Comparison of ENCODE assay signal across 13 cellular contexts in genomic region chr22:35821654-35822053, GRCh38.
"Had no signal": no experiment of that assay in that cellular context is flagged by ENCODE, and none has a peak within 500 bp of the region (broad histone marks: within the 10 kb centered on the region; RNA-seq: fewer than 3 reads in every experiment).

No MANE protein-coding gene starts in this region.

- H3K4me3 ChIP-seq: breast epithelium, lung, neural progenitor cell had no signal

- H3K4me2 ChIP-seq: neural progenitor cell had no signal

- H3K9ac ChIP-seq: neural progenitor cell had no signal

- ATAC-seq: stimulated activated effector memory CD8-positive, alpha-beta T cell treated with anti-CD3 and anti-CD28 coated beads, Interleukin-12 subunit alpha, Interleukin-12 subunit beta, amount 100 ng/mL, for 72 hours; T-cell had no signal

- H2AFZ ChIP-seq: neural progenitor cell had no signal

- DNase-seq: activated CD4-positive, CD25-positive, alpha-beta regulatory T cell treated with anti-CD3 and anti-CD28 coated beads, Interleukin-2, amount 50 U/mL, for 72 hours; anterior cingulate cortex; hippocampal formation; kidney glomerular epithelial cell; midbrain; stimulated activated CD4-positive, alpha-beta T cell treated with anti-CD3 and anti-CD28 coated beads, Interleukin-12 subunit alpha, Interleukin-12 subunit beta, amount 100 ng/mL, for 4 hours; T-cell; T1000 had no signal

- H3K36me3 ChIP-seq: breast epithelium, neural progenitor cell had no signal

- H3K27me3 ChIP-seq: breast epithelium, neural progenitor cell had no signal

- H3K4me1 ChIP-seq: breast epithelium had no signal

- H3K9me3 ChIP-seq: breast epithelium had no signal

- H3K27ac ChIP-seq: breast epithelium, neural progenitor cell had no signal

- FAIRE-seq: urothelium cell line had no signal
